In the genomic region with DNA sequence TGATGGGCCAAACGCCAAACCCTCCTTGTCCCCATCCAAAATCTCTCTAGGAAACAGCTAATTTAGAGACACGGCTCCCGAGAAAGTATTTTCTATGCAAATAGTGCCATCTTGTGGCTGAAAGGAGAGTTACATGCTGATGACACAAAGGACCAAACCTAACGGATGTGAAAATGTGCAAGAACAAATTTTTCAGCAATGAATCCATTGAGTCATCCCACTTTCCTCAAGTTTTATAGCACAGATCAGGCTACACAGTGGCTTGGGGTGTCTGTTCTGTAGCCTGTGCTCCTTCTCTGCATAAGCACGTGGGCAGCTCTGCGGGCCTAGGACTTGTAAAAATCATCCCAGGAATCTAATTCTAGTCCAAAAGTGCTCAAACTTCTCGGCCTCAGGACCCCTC, we compare ENCODE assay signal across 8 cellular contexts.
DNase-seq lines count a peak whose midpoint lies in the region; ATAC-seq and TF ChIP-seq lines count a peak whose summit lies in the region.

No MANE protein-coding gene starts in this region.

- H3K4me1 Mint-ChIP-seq in activated T-helper 1 cell treated with anti-CD3 and anti-CD28 coated beads, Interleukin-12 subunit alpha, Interleukin-12 subunit beta, Interleukin-2, Interleukin-4 antibody, amounts not matched to agents 30 ng/mL and 10 ng/mL and 1 ng/mL, durations not matched to agents 14 hours and 24 hours and 36 hours (ENCODE audit: low read depth): no peaks in the 10 kb centered on the region

- no peak overlapping the region for H2BK5ac ChIP-seq in IMR-90 (ENCODE audit: low read depth, low read length, poor library complexity, severe bottlenecking)

- H3K4me3 Mint-ChIP-seq in activated T-helper 1 cell treated with anti-CD3 and anti-CD28 coated beads, Interleukin-12 subunit alpha, Interleukin-12 subunit beta, Interleukin-2, Interleukin-4 antibody, amounts not matched to agents 30 ng/mL and 10 ng/mL and 1 ng/mL, durations not matched to agents 14 hours and 24 hours and 36 hours: no peak overlapping the region

- H3K23ac ChIP-seq in IMR-90 (ENCODE audit: low read depth, low read length): no peak overlapping the region

- no peaks in the 10 kb centered on the region for H3K9me3 Mint-ChIP-seq in activated T-helper 1 cell treated with anti-CD3 and anti-CD28 coated beads, Interleukin-12 subunit alpha, Interleukin-12 subunit beta, Interleukin-2, Interleukin-4 antibody, amounts not matched to agents 30 ng/mL and 10 ng/mL and 1 ng/mL, durations not matched to agents 14 hours and 24 hours and 36 hours

- no peak overlapping the region for H3K27ac Mint-ChIP-seq in activated T-helper 1 cell treated with anti-CD3 and anti-CD28 coated beads, Interleukin-12 subunit alpha, Interleukin-12 subunit beta, Interleukin-2, Interleukin-4 antibody, amounts not matched to agents 30 ng/mL and 10 ng/mL and 1 ng/mL, durations not matched to agents 14 hours and 24 hours and 36 hours

- no peak overlapping the region for H3K14ac ChIP-seq in IMR-90 (replicated peaks; ENCODE audit: low read depth, low read length)

- no peak overlapping the region for H2BK20ac ChIP-seq in IMR-90 (ENCODE audit: low read depth, low read length)

- H3K18ac ChIP-seq in IMR-90 (ENCODE audit: low read depth, low read length): no peak overlapping the region

- H3K4me2 ChIP-seq in IMR-90 (ENCODE audit: low read depth, low read length): no peak overlapping the region
- H3K4me2 ChIP-seq in OCI-LY7 (ENCODE audit: low read length): no peak overlapping the region

- ATAC-seq in IMR-90 (ENCODE audit: low read depth) (peak; percentile 87), foreskin keratinocyte (peak; percentile 68), HG03469 (IDR thresholded peaks at IDR 0.05; ENCODE audit: unreplicated experiment) (no peak)

- no peak overlapping the region for H3K27ac ChIP-seq in IMR-90 (ENCODE audit: insufficient read depth, low read length)
- no peak overlapping the region for H3K27ac ChIP-seq in OCI-LY7 (ENCODE audit: low read depth, low read length, poor library complexity, severe bottlenecking)
- no peak overlapping the region for H3K27ac ChIP-seq in foreskin keratinocyte

- POLR2A ChIA-PET in IMR-90 (lab: Charles Lee; ENCODE audit: unreplicated experiment): no interaction called here
- POLR2A ChIA-PET in OCI-LY7 (lab: Charles Lee): no interaction called here

- BruUV-seq in IMR-90 (replicated peaks; lab: Mats Ljungman, UMichigan): no TSS peak
- no TSS peak for BruUV-seq in OCI-LY7 (replicated peaks; lab: Mats Ljungman, UMichigan)

- in situ Hi-C loops in IMR-90 (cut with MboI; ENCODE audit: low sequenced_read_pairs): loop anchor here (5.0 to 10.0 kb wide), 2 partner anchors 304 to 482 kb away; no protein-coding TSS in a partner anchor

- no peak for TF ChIP-seq POLR2A in IMR-90 (IDR thresholded peaks at IDR 0.05; ENCODE audit: low read depth, low read length)

- no peaks in the 10 kb centered on the region for H3K9me3 ChIP-seq in IMR-90 (ENCODE audit: control insufficient read depth, insufficient read depth, low read length)
- no peaks in the 10 kb centered on the region for H3K9me3 ChIP-seq in OCI-LY7 (ENCODE audit: low read length)

- H3K4me3 ChIP-seq in GM12865 (ENCODE audit: low read depth, low read length) (no peak overlapping the region), IMR-90 (ENCODE audit: insufficient read depth, low read depth, low read length) (no peak overlapping the region), OCI-LY7 (ENCODE audit: low read depth, low read length, poor library complexity, severe bottlenecking) (no peak overlapping the region)

- H3K36me3 ChIP-seq in IMR-90 (ENCODE audit: control insufficient read depth, insufficient read depth, low read length): no peaks in the 10 kb centered on the region
- H3K36me3 ChIP-seq in OCI-LY7 (ENCODE audit: insufficient read depth, low read length): no peaks in the 10 kb centered on the region

- TF ChIP-seq CTCF in GM12865 (IDR thresholded peaks at IDR 0.05; ENCODE audit: insufficient read depth, low read depth, low read length, missing control alignments): peak; percentile 68
- peak; percentile 80 for TF ChIP-seq CTCF in IMR-90 (conservative IDR thresholded peaks at IDR 0.05; ENCODE audit: low read depth, low read length)
- peak; percentile 93 for TF ChIP-seq CTCF in OCI-LY7 (conservative IDR thresholded peaks at IDR 0.05; ENCODE audit: low read length)
- peak; percentile 95 for TF ChIP-seq CTCF in foreskin keratinocyte (conservative IDR thresholded peaks at IDR 0.05)

- H2BK15ac ChIP-seq in IMR-90 (ENCODE audit: low read depth, low read length): no peak overlapping the region

- CTCF ChIA-PET in IMR-90 (lab: Yijun Ruan, JAX) (interaction anchor here (0.5 to 2.9 kb wide), 13 partner anchors 13 to 490 kb away, joined by 3 to 30 read pairs (median 4); no protein-coding TSS in a partner anchor), OCI-LY7 (lab: Charles Lee; ENCODE audit: unreplicated experiment) (no interaction called here)

- H2AK9ac ChIP-seq in IMR-90 (replicated peaks; ENCODE audit: low read depth, low read length, poor library complexity): no peak overlapping the region

- no peaks in the 10 kb centered on the region for H3K79me2 ChIP-seq in OCI-LY7 (ENCODE audit: insufficient read depth, low read depth, low read length)

- no peaks in the 10 kb centered on the region for H3K9me1 ChIP-seq in IMR-90 (ENCODE audit: insufficient read depth, low read length)

- peaks cover 16% of the 10 kb centered on the region for H3K27me3 Mint-ChIP-seq in activated T-helper 1 cell treated with anti-CD3 and anti-CD28 coated beads, Interleukin-12 subunit alpha, Interleukin-12 subunit beta, Interleukin-2, Interleukin-4 antibody, amounts not matched to agents 30 ng/mL and 10 ng/mL and 1 ng/mL, durations not matched to agents 14 hours and 24 hours and 36 hours (ENCODE audit: insufficient read depth)

- no peak overlapping the region for H2AFZ ChIP-seq in IMR-90 (replicated peaks; ENCODE audit: low read length, poor library complexity)
- no peak overlapping the region for H2AFZ ChIP-seq in OCI-LY7 (ENCODE audit: low read length)

- H4K20me1 ChIP-seq in IMR-90 (ENCODE audit: insufficient read depth, low read length) (no peaks in the 10 kb centered on the region), OCI-LY7 (ENCODE audit: insufficient read depth, low read length) (no peaks in the 10 kb centered on the region)

- H3K4me1 ChIP-seq in IMR-90 (ENCODE audit: control insufficient read depth, insufficient read depth, low read length) (no peaks in the 10 kb centered on the region), OCI-LY7 (ENCODE audit: insufficient read depth, low read length, poor library complexity, severe bottlenecking) (no peaks in the 10 kb centered on the region), foreskin keratinocyte (peaks cover 11% of the 10 kb centered on the region)

- no peak overlapping the region for H4K5ac ChIP-seq in IMR-90 (ENCODE audit: low read depth, low read length)

- TF ChIP-seq RAD21 in IMR-90 (IDR thresholded peaks at IDR 0.05; ENCODE audit: low read length): peak; percentile 76

- dilution Hi-C loops in IMR-90 (cut with HindIII; ENCODE audit: low sequenced_read_pairs, unreplicated experiment): no loop called here

- no peak overlapping the region for H3K56ac ChIP-seq in IMR-90 (ENCODE audit: extremely low read depth, insufficient read depth, low read length)

- H3K9me2 ChIP-seq in OCI-LY7 (ENCODE audit: insufficient read depth, low read length): no peaks in the 10 kb centered on the region

- H3K4ac ChIP-seq in IMR-90 (ENCODE audit: low read depth, low read length): no peak overlapping the region

- no peaks in the 10 kb centered on the region for H3K36me3 Mint-ChIP-seq in activated T-helper 1 cell treated with anti-CD3 and anti-CD28 coated beads, Interleukin-12 subunit alpha, Interleukin-12 subunit beta, Interleukin-2, Interleukin-4 antibody, amounts not matched to agents 30 ng/mL and 10 ng/mL and 1 ng/mL, durations not matched to agents 14 hours and 24 hours and 36 hours (ENCODE audit: low read depth)

- no peak overlapping the region for H3K9ac ChIP-seq in IMR-90 (ENCODE audit: low read depth, low read length)

- no peak overlapping the region for H4K91ac ChIP-seq in IMR-90 (ENCODE audit: insufficient read depth, low read depth, low read length)

- DNase-seq in 8988T (peak; percentile 47), GM12865 (ENCODE audit: low read depth) (peak; percentile 60), IMR-90 (peak; percentile 63), OCI-LY7 (ENCODE audit: low spot score) (peak; percentile 64), foreskin keratinocyte (peak; percentile 42 to 81), occipital lobe (lab: John Stamatoyannopoulos, UW) (peak; percentile 47)
- DNase-seq in activated T-helper 1 cell treated with anti-CD3 and anti-CD28 coated beads, Interleukin-12 subunit alpha, Interleukin-12 subunit beta, Interleukin-2, Interleukin-4 antibody, amounts not matched to agents 30 ng/mL and 10 ng/mL and 1 ng/mL, durations not matched to agents 14 hours and 24 hours and 36 hours (ENCODE audit: low spot score): peak; percentile 31

- intact Hi-C loops in IMR-90 (cut with micrococcal nuclease): loop anchor here (1.0 to 10.0 kb wide), 5 partner anchors 220 to 1024 kb away; no protein-coding TSS in a partner anchor
- intact Hi-C loops in OCI-LY7 (cut with micrococcal nuclease; ENCODE audit: unreplicated experiment): loop anchor here (1.0 to 5.0 kb wide), 3 partner anchors 222 to 487 kb away; no protein-coding TSS in a partner anchor
- intact Hi-C loops in activated T-helper 1 cell treated with anti-CD3 and anti-CD28 coated beads, Interleukin-12 subunit alpha, Interleukin-12 subunit beta, Interleukin-2, Interleukin-4 antibody, amounts not matched to agents 30 ng/mL and 10 ng/mL and 1 ng/mL, durations not matched to agents 14 hours and 24 hours and 36 hours (cut with micrococcal nuclease): loop anchor here (1.0 to 2.0 kb wide), 6 partner anchors 170 to 487 kb away; partner anchors contain the start of gene CHN2

- peaks cover 1% of the 10 kb centered on the region; the same call in 1 of the 2 replicates for H3K27me3 ChIP-seq in IMR-90 (ENCODE audit: control insufficient read depth, insufficient read depth, low read length)
- no peaks in the 10 kb centered on the region for H3K27me3 ChIP-seq in foreskin keratinocyte

- H2AK5ac ChIP-seq in IMR-90 (ENCODE audit: low read depth, low read length): no peak overlapping the region

- H3K79me1 ChIP-seq in IMR-90 (ENCODE audit: low read depth in 1 of 2, low read length in 2 of 2): no peaks in the 10 kb centered on the region

- H4K8ac ChIP-seq in IMR-90 (ENCODE audit: low read depth in 2 of 2, low read length in 2 of 2): no peak overlapping the region

- WGBS in IMR-90 (ENCODE audit: extremely low coverage in 2 of 2, insufficient read length in 1 of 2), 2 experiments: no CpG with 5 or more reads among the region's 7 CpGs

- H2BK120ac ChIP-seq in IMR-90 (ENCODE audit: low read depth, low read length): no peak overlapping the region

TF ChIP-seq in IMR-90, 13 proteins besides CTCF, POLR2A, EP300 and RAD21:
- TF ChIP-seq BHLHE40 (IDR thresholded peaks at IDR 0.05; ENCODE audit: low read depth, low read length) (no peak), NFE2L2 (IDR thresholded peaks at IDR 0.05; ENCODE audit: low read depth, low read length) (no peak), SMC3 (IDR thresholded peaks at IDR 0.05; ENCODE audit: low read depth, low read length) (peak; percentile 76), CEBPB (IDR thresholded peaks at IDR 0.05; ENCODE audit: low read depth, low read length) (peak; percentile 28; the same call in 1 of the 2 replicates)
TF ChIP-seq in IMR-90: peak in this region for 2.
